ENCODE assay signal across 1 cellular context in genomic region chr1:41356752-41357151, GRCh38.
TF ChIP-seq lines count a peak whose summit lies in the region.

No MANE protein-coding gene starts in this region.

TF ChIP-seq in HepG2, 621 proteins besides CTCF, POLR2A, EP300 and RAD21:
- TF ChIP-seq JUNB (CRISPR knock-in tag; IDR thresholded peaks at IDR 0.05; ENCODE audit: borderline replicate concordance) = no peak
- peak; percentile 72 for TF ChIP-seq ZNF629 (CRISPR knock-in tag; conservative IDR thresholded peaks at IDR 0.05)
TF ChIP-seq in HepG2: peak in this region for 1.
